ENCODE assay signal across 9 cellular contexts in genomic region chr3:69086133-69086722, GRCh38. TPM values are rescaled to one million over a fixed set of nuclear protein-coding genes. Genes with fewer than 3 reads are reported as not detected.
DNase-seq lines count a peak whose midpoint lies in the region; ATAC-seq and TF ChIP-seq lines count a peak whose summit lies in the region.
"Had no signal": no experiment of that assay in that cellular context is flagged by ENCODE, and none has a peak within 500 bp of the region (broad histone marks: within the 10 kb centered on the region; RNA-seq: fewer than 3 reads in every experiment).

No MANE protein-coding gene starts in this region.

- CTCF ChIA-PET in CD8-positive, alpha-beta T cell (lab: Charles Lee): interaction anchor here (1.0 to 3.1 kb wide), 4 partner anchors 32 to 219 kb away, joined by 3 to 11 read pairs (median 4); partner anchors contain the start of gene TMF1

- no peak for TF ChIP-seq CTCF in CD8-positive, alpha-beta T cell (IDR thresholded peaks at IDR 0.05)
- TF ChIP-seq CTCF in left ventricle myocardium inferior (IDR thresholded peaks at IDR 0.05; ENCODE audit: borderline replicate concordance) (no peak), prostate gland (IDR thresholded peaks at IDR 0.05) (no peak)

- peak overlapping the region; percentile 56 for H3K27ac ChIP-seq in CD8-positive, alpha-beta T cell (ENCODE audit: low read depth, low read length)
- H3K27ac ChIP-seq in adipose tissue (ENCODE audit: low read depth, low read length) (peak overlapping the region; percentile 63), left ventricle myocardium inferior (replicated peaks) (peak overlapping the region; percentile 96), prostate gland (peak overlapping the region; percentile 92), urinary bladder (ENCODE audit: low read depth) (peak overlapping the region; percentile 77)

- H3K27me3 ChIP-seq in CD8-positive, alpha-beta T cell (ENCODE audit: insufficient read depth, low read length): no peaks in the 10 kb centered on the region
- H3K27me3 ChIP-seq in left ventricle myocardium inferior (ENCODE audit: low read depth) (no peaks in the 10 kb centered on the region), prostate gland (replicated peaks; ENCODE audit: insufficient read depth) (no peaks in the 10 kb centered on the region)

- 2 to 4% (median 3%) methylated on average over 5 of the region's 5 CpGs for WGBS in adipose tissue, 3 donors
- WGBS in prostate gland: 0% methylated on average over 5 of the region's 5 CpGs
- under 1% methylated on average over 5 of the region's 5 CpGs for WGBS in urinary bladder

- peaks cover 69% of the 10 kb centered on the region for H3K4me1 ChIP-seq in CD8-positive, alpha-beta T cell (ENCODE audit: insufficient read depth, low read length)
- H3K4me1 ChIP-seq in left ventricle myocardium inferior: peaks cover 98% of the 10 kb centered on the region
- H3K4me1 ChIP-seq in prostate gland (replicated peaks): peaks cover 19% of the 10 kb centered on the region
- H3K4me1 ChIP-seq in urinary bladder (ENCODE audit: insufficient read depth): peaks cover 2% of the 10 kb centered on the region

- peaks cover 75% of the 10 kb centered on the region for H3K4me1 Mint-ChIP-seq in CD8-positive, alpha-beta T cell (ENCODE audit: low read depth)

- H3K27ac Mint-ChIP-seq in CD8-positive, alpha-beta T cell: peak overlapping the region; percentile 98

- POLR2A ChIA-PET in CD8-positive, alpha-beta T cell (lab: Charles Lee): interaction anchor here (0.7 to 3.3 kb wide), 4 partner anchors 23 to 73 kb away, joined by 3 to 40 read pairs (median 4); partner anchors contain the start of genes EOGT and TMF1

- no peaks in the 10 kb centered on the region for H3K9me3 Mint-ChIP-seq in CD8-positive, alpha-beta T cell

- peak overlapping the region; percentile 96 for H3K4me3 Mint-ChIP-seq in CD8-positive, alpha-beta T cell

- intact Hi-C loops in CD8-positive, alpha-beta T cell (cut with DNase I, micrococcal nuclease): loop anchor here (5.0 to 10.0 kb wide), 3 partner anchors 111 to 1431 kb away; partner anchors contain the start of gene SUCLG2 (in 1 of the 2)
- intact Hi-C loops in left ventricle myocardium inferior (cut with micrococcal nuclease) (no loop called here), prostate gland (cut with DNase I) (no loop called here)

- TF ChIP-seq POLR2A in prostate gland (IDR thresholded peaks at IDR 0.05): peak; percentile 40

- ATAC-seq in CD8-positive, alpha-beta T cell: peak; percentile 3
- ATAC-seq in HG03196 (IDR thresholded peaks at IDR 0.05; ENCODE audit: unreplicated experiment): no peak

- peaks cover 36% of the 10 kb centered on the region for H3K36me3 Mint-ChIP-seq in CD8-positive, alpha-beta T cell

- peak in 6 of 7 experiments; percentile 56 to 80 (median 73) for DNase-seq in CD8-positive, alpha-beta T cell
- DNase-seq in LHCN-M2 (ENCODE audit: low read depth) (peak; percentile 94), SW480 (ENCODE audit: low spot score) (peak; percentile 53), left ventricle myocardium inferior (peak; percentile 88), prostate gland (ENCODE audit: low spot score) (peak; percentile 95)

- peak overlapping the region; percentile 96 for H3K4me3 ChIP-seq in CD8-positive, alpha-beta T cell (ENCODE audit: low read depth, low read length)
- peak overlapping the region; percentile 92 for H3K4me3 ChIP-seq in left ventricle myocardium inferior
- H3K4me3 ChIP-seq in prostate gland: peak overlapping the region; percentile 71 to 88
- peak overlapping the region; percentile 96 for H3K4me3 ChIP-seq in urinary bladder (ENCODE audit: low read depth, low read length)

- no peaks in the 10 kb centered on the region for H3K27me3 Mint-ChIP-seq in CD8-positive, alpha-beta T cell (ENCODE audit: low read depth)

- no peaks in the 10 kb centered on the region for H3K36me3 ChIP-seq in CD8-positive, alpha-beta T cell (ENCODE audit: insufficient read depth, low read length)
- peaks cover 7% of the 10 kb centered on the region for H3K36me3 ChIP-seq in left ventricle myocardium inferior
- H3K36me3 ChIP-seq in prostate gland: no peaks in the 10 kb centered on the region
- H3K36me3 ChIP-seq in urinary bladder (ENCODE audit: insufficient read depth): no peaks in the 10 kb centered on the region

- no peaks in the 10 kb centered on the region for H3K9me3 ChIP-seq in CD8-positive, alpha-beta T cell (ENCODE audit: low read length)
- H3K9me3 ChIP-seq in left ventricle myocardium inferior (replicated peaks): no peaks in the 10 kb centered on the region
- H3K9me3 ChIP-seq in prostate gland: no peaks in the 10 kb centered on the region

RNA-seq across cellular contexts. Expression of gene ARL6IP5, which starts 1.5 kb away (rescaled TPM):
- total RNA-seq in CD8-positive, alpha-beta T cell: 10 to 100 TPM; 44.8 to 52.9 TPM
- total RNA-seq in LHCN-M2 (2014; rRNA removed) (94.3 and 119 TPM in 2 replicates), left ventricle myocardium inferior (193 TPM), prostate gland (100 to 1,000 TPM; 102 to 169 TPM), urinary bladder (60.8 TPM)
- 106 TPM for polyA plus RNA-seq in LHCN-M2 (2012)
- polyA plus RNA-seq in adipose tissue (100 to 1,000 TPM in 2 of 3 donors, 10 to 100 TPM in 1; 52.1 to 145 (median 124) TPM), urinary bladder (156 TPM)

RNA-seq across cellular contexts. Expression of gene UBA3, which starts 6.1 kb away (rescaled TPM):
- total RNA-seq in CD8-positive, alpha-beta T cell: 10 to 100 TPM; 35.0 to 43.5 TPM
- total RNA-seq in LHCN-M2 (2014; rRNA removed) (72.5 and 79.7 TPM in 2 replicates), left ventricle myocardium inferior (84.2 TPM), prostate gland (10 to 100 TPM; 45.5 to 50.6 TPM), urinary bladder (100 TPM)
- 36.9 TPM for polyA plus RNA-seq in LHCN-M2 (2012)
- polyA plus RNA-seq in adipose tissue (10 to 100 TPM; 14.3 to 48.0 (median 37.1) TPM), urinary bladder (40.0 TPM)

RNA-seq across cellular contexts. Expression of gene TMF1, which starts 34.1 kb away (rescaled TPM):
- 100 to 1,000 TPM in 1 of 2 experiments, 10 to 100 TPM in 1; 97.9 to 103 TPM for total RNA-seq in CD8-positive, alpha-beta T cell
- total RNA-seq in LHCN-M2 (2014; rRNA removed) (27.9 and 28.7 TPM in 2 replicates), left ventricle myocardium inferior (21.0 TPM), prostate gland (10 to 100 TPM; 24.9 to 29.1 TPM), urinary bladder (68.4 TPM)
- polyA plus RNA-seq in LHCN-M2 (2012): 7.2 TPM
- polyA plus RNA-seq in adipose tissue (1 to 10 TPM; 8.4 to 9.2 (median 8.7) TPM), urinary bladder (18.7 TPM)

RNA-seq across cellular contexts. Expression of gene LMOD3, which starts 36.2 kb away (rescaled TPM):
- not detected for total RNA-seq in CD8-positive, alpha-beta T cell
- total RNA-seq in LHCN-M2 (2014; rRNA removed) (0.90 and 4.6 TPM in 2 replicates), left ventricle myocardium inferior (154 TPM), prostate gland (under 1 TPM in 1 of 2 donors, not detected in 1; 0.50 TPM), urinary bladder (3.0 TPM)
- 1.4 TPM for polyA plus RNA-seq in LHCN-M2 (2012)
- polyA plus RNA-seq in adipose tissue (under 1 TPM; 0.03 to 0.22 (median 0.06) TPM), urinary bladder (0.65 TPM)
- total RNA-seq: T-helper 1 cell treated with Interleukin-12 subunit alpha and Interleukin-12 subunit beta and Interleukin-4 antibody, amounts not matched to agents 30 ng/mL and 1 ng/mL, for 36 hours had no signal

Comparison
In these comparisons a context has a peak if more than half of its experiments do, and no peak if none do; other contexts are left out.
1. intact Hi-C loops: an anchor here in CD8-positive, alpha-beta T cell (5.0 to 10.0 kb wide); none called in left ventricle myocardium inferior and prostate gland.